Comparison of ENCODE assay signal across 2 cellular contexts in the genomic region with DNA sequence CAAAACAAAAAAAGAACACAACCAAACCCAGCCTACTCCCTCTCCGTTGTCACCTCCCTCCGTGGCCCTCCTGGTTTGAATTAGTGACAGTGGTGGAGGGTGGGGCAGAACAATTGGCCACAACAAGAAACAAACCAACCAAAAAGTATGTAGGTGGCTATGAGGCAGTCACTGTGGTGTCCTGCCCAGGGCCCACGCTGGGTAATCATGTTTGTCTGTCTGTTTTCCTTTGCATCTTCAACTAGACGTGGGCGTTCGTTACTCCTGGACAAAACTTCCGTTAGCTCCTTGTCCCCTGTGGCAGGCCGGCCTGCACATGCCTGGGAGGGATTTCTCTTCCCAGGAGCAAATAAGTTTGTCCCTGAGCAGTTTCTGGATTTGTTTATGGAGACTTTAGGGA.
TF ChIP-seq lines count a peak whose summit lies in the region.

No MANE protein-coding gene starts in this region.

TF ChIP-seq in SK-N-SH treated with all-trans-retinoic acid at 6 μM for 48 hours, 23 proteins besides CTCF, POLR2A, EP300 and RAD21 (continues in another document):
- TF ChIP-seq POU6F1 (CRISPR knock-in tag; IDR thresholded peaks at IDR 0.05; ENCODE audit: borderline replicate concordance, low read depth) = no peak
- TF ChIP-seq, protein P1, sequence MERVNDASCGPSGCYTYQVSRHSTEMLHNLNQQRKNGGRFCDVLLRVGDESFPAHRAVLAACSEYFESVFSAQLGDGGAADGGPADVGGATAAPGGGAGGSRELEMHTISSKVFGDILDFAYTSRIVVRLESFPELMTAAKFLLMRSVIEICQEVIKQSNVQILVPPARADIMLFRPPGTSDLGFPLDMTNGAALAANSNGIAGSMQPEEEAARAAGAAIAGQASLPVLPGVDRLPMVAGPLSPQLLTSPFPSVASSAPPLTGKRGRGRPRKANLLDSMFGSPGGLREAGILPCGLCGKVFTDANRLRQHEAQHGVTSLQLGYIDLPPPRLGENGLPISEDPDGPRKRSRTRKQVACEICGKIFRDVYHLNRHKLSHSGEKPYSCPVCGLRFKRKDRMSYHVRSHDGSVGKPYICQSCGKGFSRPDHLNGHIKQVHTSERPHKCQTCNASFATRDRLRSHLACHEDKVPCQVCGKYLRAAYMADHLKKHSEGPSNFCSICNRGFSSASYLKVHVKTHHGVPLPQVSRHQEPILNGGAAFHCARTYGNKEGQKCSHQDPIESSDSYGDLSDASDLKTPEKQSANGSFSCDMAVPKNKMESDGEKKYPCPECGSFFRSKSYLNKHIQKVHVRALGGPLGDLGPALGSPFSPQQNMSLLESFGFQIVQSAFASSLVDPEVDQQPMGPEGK (CRISPR knock-in tag; IDR thresholded peaks at IDR 0.05; ENCODE audit: borderline replicate concordance) = no peak
- no peak for TF ChIP-seq RARB (CRISPR knock-in tag; IDR thresholded peaks at IDR 0.05)
- TF ChIP-seq ZFP3 (CRISPR knock-in tag; IDR thresholded peaks at IDR 0.05) = no peak
- TF ChIP-seq ZNF565 (CRISPR knock-in tag; conservative IDR thresholded peaks at IDR 0.05; ENCODE audit: low read depth) = no peak
- no peak for TF ChIP-seq ZFP30 (CRISPR knock-in tag; IDR thresholded peaks at IDR 0.05)
- no peak for TF ChIP-seq ISL1 (CRISPR knock-in tag; IDR thresholded peaks at IDR 0.05)
- no peak for TF ChIP-seq TCF4 (CRISPR knock-in tag; IDR thresholded peaks at IDR 0.05; ENCODE audit: borderline replicate concordance)
- no peak for TF ChIP-seq CREB5 (CRISPR knock-in tag; IDR thresholded peaks at IDR 0.05; ENCODE audit: low read depth)
- no peak for TF ChIP-seq CSRNP3 (CRISPR knock-in tag; IDR thresholded peaks at IDR 0.05)
- no peak for TF ChIP-seq ESRRG (CRISPR knock-in tag; IDR thresholded peaks at IDR 0.05)
- no peak for TF ChIP-seq PPARA (CRISPR knock-in tag; IDR thresholded peaks at IDR 0.05; ENCODE audit: borderline replicate concordance)
- TF ChIP-seq GLIS3 (CRISPR knock-in tag; IDR thresholded peaks at IDR 0.05) = no peak
- TF ChIP-seq CSDC2 (CRISPR knock-in tag; IDR thresholded peaks at IDR 0.05) = no peak
- no peak for TF ChIP-seq SNAI2 (CRISPR knock-in tag; IDR thresholded peaks at IDR 0.05)
- TF ChIP-seq, protein P2, sequence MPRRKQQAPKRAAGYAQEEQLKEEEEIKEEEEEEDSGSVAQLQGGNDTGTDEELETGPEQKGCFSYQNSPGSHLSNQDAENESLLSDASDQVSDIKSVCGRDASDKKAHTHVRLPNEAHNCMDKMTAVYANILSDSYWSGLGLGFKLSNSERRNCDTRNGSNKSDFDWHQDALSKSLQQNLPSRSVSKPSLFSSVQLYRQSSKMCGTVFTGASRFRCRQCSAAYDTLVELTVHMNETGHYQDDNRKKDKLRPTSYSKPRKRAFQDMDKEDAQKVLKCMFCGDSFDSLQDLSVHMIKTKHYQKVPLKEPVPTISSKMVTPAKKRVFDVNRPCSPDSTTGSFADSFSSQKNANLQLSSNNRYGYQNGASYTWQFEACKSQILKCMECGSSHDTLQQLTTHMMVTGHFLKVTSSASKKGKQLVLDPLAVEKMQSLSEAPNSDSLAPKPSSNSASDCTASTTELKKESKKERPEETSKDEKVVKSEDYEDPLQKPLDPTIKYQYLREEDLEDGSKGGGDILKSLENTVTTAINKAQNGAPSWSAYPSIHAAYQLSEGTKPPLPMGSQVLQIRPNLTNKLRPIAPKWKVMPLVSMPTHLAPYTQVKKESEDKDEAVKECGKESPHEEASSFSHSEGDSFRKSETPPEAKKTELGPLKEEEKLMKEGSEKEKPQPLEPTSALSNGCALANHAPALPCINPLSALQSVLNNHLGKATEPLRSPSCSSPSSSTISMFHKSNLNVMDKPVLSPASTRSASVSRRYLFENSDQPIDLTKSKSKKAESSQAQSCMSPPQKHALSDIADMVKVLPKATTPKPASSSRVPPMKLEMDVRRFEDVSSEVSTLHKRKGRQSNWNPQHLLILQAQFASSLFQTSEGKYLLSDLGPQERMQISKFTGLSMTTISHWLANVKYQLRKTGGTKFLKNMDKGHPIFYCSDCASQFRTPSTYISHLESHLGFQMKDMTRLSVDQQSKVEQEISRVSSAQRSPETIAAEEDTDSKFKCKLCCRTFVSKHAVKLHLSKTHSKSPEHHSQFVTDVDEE (CRISPR knock-in tag; IDR thresholded peaks at IDR 0.05) = no peak
- no peak for TF ChIP-seq ARNTL (CRISPR knock-in tag; IDR thresholded peaks at IDR 0.05; ENCODE audit: borderline replicate concordance, low read depth)
- no peak for TF ChIP-seq BACH2 (CRISPR knock-in tag; IDR thresholded peaks at IDR 0.05; ENCODE audit: borderline replicate concordance)
- TF ChIP-seq TOX (CRISPR knock-in tag; IDR thresholded peaks at IDR 0.05; ENCODE audit: borderline replicate concordance) = no peak

TF ChIP-seq in SK-N-SH, 30 proteins besides CTCF, POLR2A, EP300 and RAD21 (continued from another document):
- TF ChIP-seq IRF3 (IDR thresholded peaks at IDR 0.05; ENCODE audit: low read depth, low read length) = no peak
- no peak for TF ChIP-seq RCOR1 (IDR thresholded peaks at IDR 0.05; ENCODE audit: low read length)
- TF ChIP-seq ELF1 (IDR thresholded peaks at IDR 0.05) = no peak
- TF ChIP-seq, protein P3, sequence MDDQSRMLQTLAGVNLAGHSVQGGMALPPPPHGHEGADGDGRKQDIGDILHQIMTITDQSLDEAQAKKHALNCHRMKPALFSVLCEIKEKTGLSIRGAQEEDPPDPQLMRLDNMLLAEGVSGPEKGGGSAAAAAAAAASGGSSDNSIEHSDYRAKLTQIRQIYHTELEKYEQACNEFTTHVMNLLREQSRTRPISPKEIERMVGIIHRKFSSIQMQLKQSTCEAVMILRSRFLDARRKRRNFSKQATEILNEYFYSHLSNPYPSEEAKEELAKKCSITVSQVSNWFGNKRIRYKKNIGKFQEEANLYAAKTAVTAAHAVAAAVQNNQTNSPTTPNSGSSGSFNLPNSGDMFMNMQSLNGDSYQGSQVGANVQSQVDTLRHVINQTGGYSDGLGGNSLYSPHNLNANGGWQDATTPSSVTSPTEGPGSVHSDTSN (IDR thresholded peaks at IDR 0.05) = no peak
- TF ChIP-seq JUND (IDR thresholded peaks at IDR 0.05) = no peak
- no peak for TF ChIP-seq FOXJ3 (CRISPR knock-in tag; IDR thresholded peaks at IDR 0.05)
- no peak for TF ChIP-seq USF2 (IDR thresholded peaks at IDR 0.05; ENCODE audit: borderline replicate concordance, low read depth, low read length)
- no peak for TF ChIP-seq NRF1 (IDR thresholded peaks at IDR 0.05; ENCODE audit: low read depth, low read length)
- TF ChIP-seq MAX (IDR thresholded peaks at IDR 0.05; ENCODE audit: low read depth) = no peak
- TF ChIP-seq TAF1 (IDR thresholded peaks at IDR 0.05; ENCODE audit: borderline replicate concordance, low read depth, low read length) = no peak
- no peak for TF ChIP-seq YY1 (IDR thresholded peaks at IDR 0.05; ENCODE audit: low read depth)
TF ChIP-seq in SK-N-SH: peak in this region for 0.
